Comparison of ENCODE assay signal across 2 cellular contexts in genomic region chr13:32409561-32410440, GRCh38.
TF ChIP-seq lines count a peak whose summit lies in the region.

No MANE protein-coding gene starts in this region.

TF ChIP-seq in H1, 55 proteins besides CTCF, POLR2A, EP300 and RAD21:
- TF ChIP-seq, protein P1, sequence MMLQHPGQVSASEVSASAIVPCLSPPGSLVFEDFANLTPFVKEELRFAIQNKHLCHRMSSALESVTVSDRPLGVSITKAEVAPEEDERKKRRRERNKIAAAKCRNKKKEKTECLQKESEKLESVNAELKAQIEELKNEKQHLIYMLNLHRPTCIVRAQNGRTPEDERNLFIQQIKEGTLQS (IDR thresholded peaks at IDR 0.05; ENCODE audit: insufficient read depth, low read depth, low read length), result peak; percentile 95
- no peak for TF ChIP-seq SP1 (IDR thresholded peaks at IDR 0.05; ENCODE audit: low read depth, low read length)
- no peak; the same call in 1 of the 2 replicates for TF ChIP-seq JUND (IDR thresholded peaks at IDR 0.05; ENCODE audit: low read length)
- TF ChIP-seq KDM4A (IDR thresholded peaks at IDR 0.05; ENCODE audit: low read depth, low read length, severe bottlenecking), result peak; percentile 65
- peak; percentile 51 for TF ChIP-seq CTBP2 (IDR thresholded peaks at IDR 0.05; ENCODE audit: borderline replicate concordance, insufficient read depth, insufficient read length, low read length)
- TF ChIP-seq ZNF274 (IDR thresholded peaks at IDR 0.05; ENCODE audit: borderline replicate concordance, extremely low read depth, low read length), result no peak
- TF ChIP-seq SIN3A (conservative IDR thresholded peaks at IDR 0.05 in 1 of 2, IDR thresholded peaks at IDR 0.05 in 1 of 2; ENCODE audit: low read depth in 1 of 2, low read length in 2 of 2), result peak; percentile 37 to 44; a peak in 2 of 4 replicates
- peak; percentile 97 for TF ChIP-seq CEBPB (IDR thresholded peaks at IDR 0.05; ENCODE audit: low read depth, low read length)
- TF ChIP-seq RBBP5 (IDR thresholded peaks at IDR 0.05; ENCODE audit: borderline replicate concordance, low read depth, low read length), result peak; percentile 81; the same call in 1 of the 2 replicates
- peak; percentile 54; the same call in 1 of the 2 replicates for TF ChIP-seq TBP (IDR thresholded peaks at IDR 0.05; ENCODE audit: low read depth, low read length)
- TF ChIP-seq YY1 (IDR thresholded peaks at IDR 0.05; ENCODE audit: low read depth, low read length), result 0 out of 2 replicates have a peak, but pooled peaks have one; percentile 3
- peak; percentile 24; the same call in 1 of the 2 replicates for TF ChIP-seq CREB1 (IDR thresholded peaks at IDR 0.05)
- TF ChIP-seq JUN (IDR thresholded peaks at IDR 0.05; ENCODE audit: low read depth, low read length), result no peak
- TF ChIP-seq TAF1 (IDR thresholded peaks at IDR 0.05; ENCODE audit: low read depth, low read length), result peak; percentile 66
- TF ChIP-seq, protein P2, sequence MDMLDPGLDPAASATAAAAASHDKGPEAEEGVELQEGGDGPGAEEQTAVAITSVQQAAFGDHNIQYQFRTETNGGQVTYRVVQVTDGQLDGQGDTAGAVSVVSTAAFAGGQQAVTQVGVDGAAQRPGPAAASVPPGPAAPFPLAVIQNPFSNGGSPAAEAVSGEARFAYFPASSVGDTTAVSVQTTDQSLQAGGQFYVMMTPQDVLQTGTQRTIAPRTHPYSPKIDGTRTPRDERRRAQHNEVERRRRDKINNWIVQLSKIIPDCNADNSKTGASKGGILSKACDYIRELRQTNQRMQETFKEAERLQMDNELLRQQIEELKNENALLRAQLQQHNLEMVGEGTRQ (IDR thresholded peaks at IDR 0.05; ENCODE audit: low read length), result peak; percentile 52; the same call in 1 of the 2 replicates
- peak; percentile 93 for TF ChIP-seq ASH2L (IDR thresholded peaks at IDR 0.05; ENCODE audit: low read length)
- peak; percentile 26 for TF ChIP-seq MAX (IDR thresholded peaks at IDR 0.05)
TF ChIP-seq in H1: peak in this region for 13.

TF ChIP-seq in liver, 16 proteins besides CTCF, POLR2A, EP300 and RAD21:
- peak; percentile 81 to 87 for TF ChIP-seq HNF4A (conservative IDR thresholded peaks at IDR 0.05)
- TF ChIP-seq, protein P3, sequence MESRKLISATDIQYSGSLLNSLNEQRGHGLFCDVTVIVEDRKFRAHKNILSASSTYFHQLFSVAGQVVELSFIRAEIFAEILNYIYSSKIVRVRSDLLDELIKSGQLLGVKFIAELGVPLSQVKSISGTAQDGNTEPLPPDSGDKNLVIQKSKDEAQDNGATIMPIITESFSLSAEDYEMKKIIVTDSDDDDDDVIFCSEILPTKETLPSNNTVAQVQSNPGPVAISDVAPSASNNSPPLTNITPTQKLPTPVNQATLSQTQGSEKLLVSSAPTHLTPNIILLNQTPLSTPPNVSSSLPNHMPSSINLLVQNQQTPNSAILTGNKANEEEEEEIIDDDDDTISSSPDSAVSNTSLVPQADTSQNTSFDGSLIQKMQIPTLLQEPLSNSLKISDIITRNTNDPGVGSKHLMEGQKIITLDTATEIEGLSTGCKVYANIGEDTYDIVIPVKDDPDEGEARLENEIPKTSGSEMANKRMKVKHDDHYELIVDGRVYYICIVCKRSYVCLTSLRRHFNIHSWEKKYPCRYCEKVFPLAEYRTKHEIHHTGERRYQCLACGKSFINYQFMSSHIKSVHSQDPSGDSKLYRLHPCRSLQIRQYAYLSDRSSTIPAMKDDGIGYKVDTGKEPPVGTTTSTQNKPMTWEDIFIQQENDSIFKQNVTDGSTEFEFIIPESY (IDR thresholded peaks at IDR 0.05), result peak; percentile 11
- TF ChIP-seq HNF4G (IDR thresholded peaks at IDR 0.05), result peak; percentile 76
- TF ChIP-seq, protein P4, sequence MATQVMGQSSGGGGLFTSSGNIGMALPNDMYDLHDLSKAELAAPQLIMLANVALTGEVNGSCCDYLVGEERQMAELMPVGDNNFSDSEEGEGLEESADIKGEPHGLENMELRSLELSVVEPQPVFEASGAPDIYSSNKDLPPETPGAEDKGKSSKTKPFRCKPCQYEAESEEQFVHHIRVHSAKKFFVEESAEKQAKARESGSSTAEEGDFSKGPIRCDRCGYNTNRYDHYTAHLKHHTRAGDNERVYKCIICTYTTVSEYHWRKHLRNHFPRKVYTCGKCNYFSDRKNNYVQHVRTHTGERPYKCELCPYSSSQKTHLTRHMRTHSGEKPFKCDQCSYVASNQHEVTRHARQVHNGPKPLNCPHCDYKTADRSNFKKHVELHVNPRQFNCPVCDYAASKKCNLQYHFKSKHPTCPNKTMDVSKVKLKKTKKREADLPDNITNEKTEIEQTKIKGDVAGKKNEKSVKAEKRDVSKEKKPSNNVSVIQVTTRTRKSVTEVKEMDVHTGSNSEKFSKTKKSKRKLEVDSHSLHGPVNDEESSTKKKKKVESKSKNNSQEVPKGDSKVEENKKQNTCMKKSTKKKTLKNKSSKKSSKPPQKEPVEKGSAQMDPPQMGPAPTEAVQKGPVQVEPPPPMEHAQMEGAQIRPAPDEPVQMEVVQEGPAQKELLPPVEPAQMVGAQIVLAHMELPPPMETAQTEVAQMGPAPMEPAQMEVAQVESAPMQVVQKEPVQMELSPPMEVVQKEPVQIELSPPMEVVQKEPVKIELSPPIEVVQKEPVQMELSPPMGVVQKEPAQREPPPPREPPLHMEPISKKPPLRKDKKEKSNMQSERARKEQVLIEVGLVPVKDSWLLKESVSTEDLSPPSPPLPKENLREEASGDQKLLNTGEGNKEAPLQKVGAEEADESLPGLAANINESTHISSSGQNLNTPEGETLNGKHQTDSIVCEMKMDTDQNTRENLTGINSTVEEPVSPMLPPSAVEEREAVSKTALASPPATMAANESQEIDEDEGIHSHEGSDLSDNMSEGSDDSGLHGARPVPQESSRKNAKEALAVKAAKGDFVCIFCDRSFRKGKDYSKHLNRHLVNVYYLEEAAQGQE (IDR thresholded peaks at IDR 0.05), result peak; percentile 37
- TF ChIP-seq GABPA (IDR thresholded peaks at IDR 0.05 in 1 of 2, conservative IDR thresholded peaks at IDR 0.05 in 1 of 2), result no peak
- TF ChIP-seq MAX (IDR thresholded peaks at IDR 0.05), result peak; percentile 48
- TF ChIP-seq SP1 (IDR thresholded peaks at IDR 0.05), result peak; percentile 77
- TF ChIP-seq, protein P1 (IDR thresholded peaks at IDR 0.05), result peak; percentile 99
- TF ChIP-seq YY1 (IDR thresholded peaks at IDR 0.05), result peak; percentile 46
- peak in 1 of 2 donors; percentile 68 for TF ChIP-seq EGR1 (IDR thresholded peaks at IDR 0.05; ENCODE audit: low read depth in 2 of 2)
- TF ChIP-seq RXRA (IDR thresholded peaks at IDR 0.05), result peak; percentile 82 to 83
- peak; percentile 13 for TF ChIP-seq TAF1 (conservative IDR thresholded peaks at IDR 0.05)
- no peak for TF ChIP-seq NR2F2 (IDR thresholded peaks at IDR 0.05)
- peak; percentile 61 to 78 for TF ChIP-seq JUND (IDR thresholded peaks at IDR 0.05)
- no peak for TF ChIP-seq FOXA1 (IDR thresholded peaks at IDR 0.05)
- TF ChIP-seq FOXA2 (IDR thresholded peaks at IDR 0.05), result peak; percentile 34
